18 cellular contexts compared by ENCODE assay signal in the genomic region with DNA sequence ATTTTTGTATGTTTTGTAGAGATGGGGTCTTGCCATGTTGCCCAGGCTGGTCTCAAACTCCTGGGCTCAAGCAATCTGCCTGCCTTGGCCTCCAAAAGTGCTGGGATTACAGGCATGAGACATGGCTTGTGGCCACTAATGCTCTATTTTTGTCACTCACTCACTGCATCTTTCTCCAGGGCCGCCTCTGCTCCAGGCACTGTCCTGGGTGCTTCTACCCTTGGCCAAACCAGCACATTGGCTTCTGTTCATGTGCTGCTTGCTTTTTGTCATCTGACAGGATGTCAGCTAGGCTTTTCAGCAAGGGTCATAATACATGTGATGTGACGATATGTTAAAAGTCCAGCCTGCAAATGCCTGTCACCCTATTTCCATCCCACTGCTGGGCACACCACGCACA. TPM values are rescaled to one million over a fixed set of nuclear protein-coding genes. Genes with fewer than 3 reads are reported as not detected.
A peak's percentile ranks its signal among the peaks of the same experiment; 100 is the strongest.
DNase-seq lines count a peak whose midpoint lies in the region; ATAC-seq and TF ChIP-seq lines count a peak whose summit lies in the region.
"Had no signal": no experiment of that assay in that cellular context is flagged by ENCODE, and none has a peak within 500 bp of the region (broad histone marks: within the 10 kb centered on the region; RNA-seq: fewer than 3 reads in every experiment).

No MANE protein-coding gene starts in this region.

- no peaks in the 10 kb centered on the region for H3K27me3 Mint-ChIP-seq in T-helper 1 cell treated with Interleukin-12 subunit alpha and Interleukin-12 subunit beta and Interleukin-4 antibody, amounts not matched to agents 30 μg/mL and 1 μg/mL, for 36 hours (ENCODE audit: low read depth)
- no peaks in the 10 kb centered on the region for H3K27me3 Mint-ChIP-seq in CD4-positive, alpha-beta T cell

- DNase-seq in T-helper 1 cell (no peak), right cardiac atrium (no peak), NCI-H146 treated with DMSO at 0.1 percent for 48 hours (lab: John Stamatoyannopoulos, UW; ENCODE audit: unreplicated experiment) (no peak), H7 (no peak), lower leg skin (ENCODE audit: low spot score in 2 of 2) (no peak)
- DNase-seq in CD4-positive, alpha-beta T cell = no peak
- DNase-seq: Caco-2, KG1, MG63, NCI-H1092 treated with DMSO at 0.1 percent for 48 hours, NCI-H187, NCI-H774, SIG-M5 had no signal

- no peak for ATAC-seq in CD4-positive, alpha-beta T cell (ENCODE audit: poor library complexity)
- peak in 1 of 2 donors; percentile 6 for ATAC-seq in right cardiac atrium

- H3K36me3 ChIP-seq in H7 (replicated peaks; ENCODE audit: control insufficient read depth, insufficient read depth, low read length) = peaks cover 4% of the 10 kb centered on the region

- POLR2A ChIA-PET in CD4-positive, alpha-beta T cell (lab: Charles Lee) = no interaction called here

- CTCF ChIA-PET in CD4-positive, alpha-beta T cell (lab: Charles Lee) = no interaction called here

- peaks cover 3% of the 10 kb centered on the region for H3K4me1 ChIP-seq in right cardiac atrium (ENCODE audit: control insufficient read depth, insufficient read depth, low read length)
- H3K4me1 ChIP-seq: HAP-1 had no signal

- no peak overlapping the region for H3K27ac ChIP-seq in CD4-positive, alpha-beta T cell (ENCODE audit: low read depth, low read length)
- H3K27ac ChIP-seq in angular gyrus (ENCODE audit: low read depth, low read length) (peak overlapping the region; percentile 51), right cardiac atrium (ENCODE audit: low read length) (peak overlapping the region; percentile 11)
- H3K27ac ChIP-seq: 22Rv1; BLaER1 treated with 17β-estradiol and CSF1 and Interleukin-3, amounts not matched to agents 10 nM and 100 nM had no signal

- no peaks in the 10 kb centered on the region for H3K9me3 Mint-ChIP-seq in T-helper 1 cell treated with Interleukin-12 subunit alpha and Interleukin-12 subunit beta and Interleukin-4 antibody, amounts not matched to agents 30 μg/mL and 1 μg/mL, for 36 hours
- no peaks in the 10 kb centered on the region for H3K9me3 Mint-ChIP-seq in CD4-positive, alpha-beta T cell

- H3K27ac Mint-ChIP-seq in T-helper 1 cell treated with Interleukin-12 subunit alpha and Interleukin-12 subunit beta and Interleukin-4 antibody, amounts not matched to agents 30 μg/mL and 1 μg/mL, for 36 hours = peak overlapping the region; percentile 12
- H3K27ac Mint-ChIP-seq in CD4-positive, alpha-beta T cell = no peak overlapping the region

- H3K4me1 Mint-ChIP-seq in T-helper 1 cell treated with Interleukin-12 subunit alpha and Interleukin-12 subunit beta and Interleukin-4 antibody, amounts not matched to agents 30 μg/mL and 1 μg/mL, for 36 hours (ENCODE audit: low read depth) = peaks cover 21% of the 10 kb centered on the region
- H3K4me1 Mint-ChIP-seq in CD4-positive, alpha-beta T cell (ENCODE audit: low read depth) = peaks cover 11% of the 10 kb centered on the region

- intact Hi-C loops in CD4-positive, alpha-beta T cell (cut with DNase I, micrococcal nuclease) = loop anchor here (5.0 to 10.0 kb wide), 4 partner anchors 87 to 326 kb away; a partner anchor contains a TSS
- intact Hi-C loops in right cardiac atrium (cut with DNase I) = no loop called here
- intact Hi-C loops in lower leg skin (cut with DNase I; ENCODE audit: low total_unique reads) = no loop called here

- H3K27me3 ChIP-seq in CD4-positive, alpha-beta T cell (ENCODE audit: control insufficient read depth, insufficient read depth, low read length) = no peaks in the 10 kb centered on the region
- H3K27me3 ChIP-seq in right cardiac atrium (ENCODE audit: control insufficient read depth, insufficient read depth) (no peaks in the 10 kb centered on the region), H7 (ENCODE audit: control insufficient read depth, insufficient read depth, low read length) (peaks cover 43% of the 10 kb centered on the region)
- H3K27me3 ChIP-seq: BLaER1 treated with 17β-estradiol and CSF1 and Interleukin-3, amounts not matched to agents 10 nM and 100 nM; MG63 had no signal

- no peak for TF ChIP-seq POLR2A in lower leg skin (IDR thresholded peaks at IDR 0.05)

- no peak for TF ChIP-seq CTCF in CD4-positive, alpha-beta T cell (IDR thresholded peaks at IDR 0.05)
- no peak for TF ChIP-seq CTCF in lower leg skin (IDR thresholded peaks at IDR 0.05)

- no peaks in the 10 kb centered on the region for H3K9me3 ChIP-seq in CD4-positive, alpha-beta T cell (ENCODE audit: control insufficient read depth, low read length)
- no peaks in the 10 kb centered on the region for H3K9me3 ChIP-seq in right cardiac atrium (ENCODE audit: control insufficient read depth, low read length)
- H3K9me3 ChIP-seq: BLaER1 treated with 17β-estradiol and CSF1 and Interleukin-3, amounts not matched to agents 10 nM and 100 nM; Caco-2; HAP-1; MG63 had no signal

- H3K4me3 Mint-ChIP-seq in T-helper 1 cell treated with Interleukin-12 subunit alpha and Interleukin-12 subunit beta and Interleukin-4 antibody, amounts not matched to agents 30 μg/mL and 1 μg/mL, for 36 hours = peak overlapping the region; percentile 59
- H3K4me3 Mint-ChIP-seq in CD4-positive, alpha-beta T cell = peak overlapping the region; percentile 48

- peaks cover 19% of the 10 kb centered on the region for H3K36me3 Mint-ChIP-seq in T-helper 1 cell treated with Interleukin-12 subunit alpha and Interleukin-12 subunit beta and Interleukin-4 antibody, amounts not matched to agents 30 μg/mL and 1 μg/mL, for 36 hours (ENCODE audit: low read depth)
- H3K36me3 Mint-ChIP-seq in CD4-positive, alpha-beta T cell (ENCODE audit: low read depth) = peaks cover 43% of the 10 kb centered on the region

- 65% methylated on average over 3 of the region's 3 CpGs for WGBS in right cardiac atrium
- 87 to 90% methylated on average over 3 of the region's 3 CpGs for WGBS in lower leg skin, 2 donors

- H3K4me3 ChIP-seq in right cardiac atrium (ENCODE audit: low read length) = no peak overlapping the region
- no peak overlapping the region for H3K4me3 ChIP-seq in H7 (ENCODE audit: insufficient read depth, low read depth, low read length)
- H3K4me3 ChIP-seq in lower leg skin (ENCODE audit: low read depth, poor library complexity, severe bottlenecking) = no peak overlapping the region
- H3K4me3 ChIP-seq: BLaER1 treated with 17β-estradiol and CSF1 and Interleukin-3, amounts not matched to agents 10 nM and 100 nM; HAP-1; MG63 had no signal

RNA-seq across cellular contexts. Expression of a gene that starts 3.2 kb away (rescaled TPM):
- total RNA-seq in CD4-positive, alpha-beta T cell = 10 to 100 TPM; 18.3 to 21.3 TPM
- total RNA-seq in right cardiac atrium (10 to 100 TPM; 13.8 to 15.4 (median 14.4) TPM), lower leg skin (10 to 100 TPM; 15.0 to 22.1 (median 18.0) TPM)
- polyA plus RNA-seq in right cardiac atrium = 9.6 TPM
- 12.0 and 15.8 TPM in 2 replicates for total RNA-seq in H7 (2014; rRNA removed; shearing (Covaris generic))

RNA-seq across cellular contexts. Expression of a gene that starts 38.4 kb away (rescaled TPM):
- under 1 TPM; 0.30 to 0.31 TPM for total RNA-seq in CD4-positive, alpha-beta T cell
- total RNA-seq in right cardiac atrium (10 to 100 TPM; 12.8 to 23.2 (median 17.7) TPM), lower leg skin (10 to 100 TPM in 1 of 4 donors, 1 to 10 TPM in 3; 5.6 to 21.3 (median 7.3) TPM)
- polyA plus RNA-seq in right cardiac atrium = 12.3 TPM
- 12.6 and 15.5 TPM in 2 replicates for total RNA-seq in H7 (2014; rRNA removed; shearing (Covaris generic))

RNA-seq across cellular contexts. Expression of a gene that starts 45.5 kb away (rescaled TPM):
- 1 to 10 TPM; 8.0 to 8.4 TPM for total RNA-seq in CD4-positive, alpha-beta T cell
- total RNA-seq in right cardiac atrium (10 to 100 TPM; 15.7 to 19.3 (median 17.9) TPM), lower leg skin (10 to 100 TPM; 28.6 to 44.3 (median 30.8) TPM)
- 10.6 TPM for polyA plus RNA-seq in right cardiac atrium
- total RNA-seq in H7 (2014; rRNA removed; shearing (Covaris generic)) = 21.2 and 24.5 TPM in 2 replicates

Comparison
In these comparisons a context has a peak if more than half of its experiments do, and no peak if none do; other contexts are left out.
1. RNA of a gene that starts 38.4 kb away (total RNA-seq): 12.8 to 23.2 TPM in right cardiac atrium, 12.6 to 15.5 TPM in H7 and 5.6 to 21.3 TPM in lower leg skin; 0.30 to 0.31 TPM in CD4-positive, alpha-beta T cell; every median in the first group is over 4 times any median in the second.
2. intact Hi-C loops: an anchor here in CD4-positive, alpha-beta T cell (5.0 to 10.0 kb wide); none called in right cardiac atrium and lower leg skin.